ENCODE assay signal across 13 cellular contexts in genomic region chr5:14440223-14440597, GRCh38.
DNase-seq lines count a peak whose midpoint lies in the region; ATAC-seq, FAIRE-seq and TF ChIP-seq lines count a peak whose summit lies in the region.
"Had no signal": no experiment of that assay in that cellular context is flagged by ENCODE, and none has a peak within 500 bp of the region (broad histone marks: within the 10 kb centered on the region; RNA-seq: fewer than 3 reads in every experiment).

No MANE protein-coding gene starts in this region.

- FAIRE-seq in GM19239 (lab: Jason Lieb, UNC) = no peak

- no peak for DNase-seq in natural killer cell
- DNase-seq in GM19239 (ENCODE audit: insufficient read length, low spot score) = no peak
- no peak for DNase-seq in G401 (ENCODE audit: low spot score)
- DNase-seq in NCI-H2107 (lab: John Stamatoyannopoulos, UW) = no peak
- DNase-seq: CD8-positive, alpha-beta memory T cell; MV-4-11; NCI-H774 had no signal

- H3K36me3 Mint-ChIP-seq in natural killer cell = no peaks in the 10 kb centered on the region
- H3K36me3 Mint-ChIP-seq: CD8-positive, alpha-beta memory T cell had no signal

- H3K27ac ChIP-seq in HEK293 (ENCODE audit: extremely low read depth, low read depth, low read length) (peak overlapping the region; percentile 5; the same call in 1 of the 2 replicates), muscle layer of colon (ENCODE audit: low read depth, low read length) (peak overlapping the region; percentile 54), stomach smooth muscle (ENCODE audit: low read length) (peak overlapping the region; percentile 80)
- H3K27ac ChIP-seq: HL-60 had no signal

- H3K9me3 ChIP-seq in HEK293 (ENCODE audit: control insufficient read depth, insufficient read depth, low read depth, low read length) = no peaks in the 10 kb centered on the region
- no peaks in the 10 kb centered on the region for H3K9me3 ChIP-seq in endocrine pancreas (ENCODE audit: control insufficient read depth, low read length)
- no peaks in the 10 kb centered on the region for H3K9me3 ChIP-seq in muscle layer of colon (ENCODE audit: low read length)
- H3K9me3 ChIP-seq in stomach smooth muscle (ENCODE audit: control insufficient read depth in 2 of 2, low read length in 2 of 2) = no peaks in the 10 kb centered on the region

- H3K9ac ChIP-seq in endocrine pancreas (ENCODE audit: control insufficient read depth, insufficient read depth, low read length) (no peak overlapping the region), muscle layer of colon (ENCODE audit: low read length) (peak overlapping the region; percentile 5), stomach smooth muscle (ENCODE audit: low read length in 2 of 2) (peak overlapping the region; percentile 5 to 76)

- H3K4me3 ChIP-seq in HEK293 (ENCODE audit: low read depth, low read length) (no peak overlapping the region), endocrine pancreas (ENCODE audit: control insufficient read depth, insufficient read depth, low read length) (peak overlapping the region; percentile 48), muscle layer of colon (ENCODE audit: low read depth in 1 of 2, low read length in 2 of 2) (peak overlapping the region in 1 of 2 donors; percentile 78), stomach smooth muscle (ENCODE audit: low read length in 2 of 2) (peak overlapping the region; percentile 82 to 85)

- TF ChIP-seq CTCF in HEK293 (tag by site-specific recombination; IDR thresholded peaks at IDR 0.05) = no peak
- no peak for TF ChIP-seq CTCF in natural killer cell (IDR thresholded peaks at IDR 0.05)

- no peaks in the 10 kb centered on the region for H3K27me3 Mint-ChIP-seq in natural killer cell (ENCODE audit: low read depth in 2 of 2)

- no peak overlapping the region for H3K4me3 Mint-ChIP-seq in natural killer cell
- H3K4me3 Mint-ChIP-seq: CD8-positive, alpha-beta memory T cell; central memory CD8-positive, alpha-beta T cell had no signal

- POLR2A ChIA-PET in HEK293 (lab: Yijun Ruan, JAX) = no interaction called here

- H3K27ac Mint-ChIP-seq in natural killer cell = no peak overlapping the region

- H3K36me3 ChIP-seq in HEK293 (ENCODE audit: control insufficient read depth in 2 of 2, insufficient read depth in 1 of 2, low read length in 2 of 2) = peaks cover 0 to 12% of the 10 kb centered on the region in 2 experiments; a peak in 1 of 3 replicates
- no peaks in the 10 kb centered on the region for H3K36me3 ChIP-seq in endocrine pancreas (ENCODE audit: control insufficient read depth, insufficient read depth, low read length)
- no peaks in the 10 kb centered on the region for H3K36me3 ChIP-seq in muscle layer of colon (ENCODE audit: insufficient read depth, low read length)
- H3K36me3 ChIP-seq in stomach smooth muscle (ENCODE audit: control insufficient read depth in 2 of 2, insufficient read depth in 2 of 2, low read length in 2 of 2) = peaks cover 0 to 3% of the 10 kb centered on the region in 2 donors

- H3K4me1 ChIP-seq in HEK293 (ENCODE audit: control insufficient read depth, insufficient read depth, low read length) (peaks cover 37% of the 10 kb centered on the region), endocrine pancreas (ENCODE audit: control insufficient read depth, insufficient read depth, low read length) (peaks cover 13% of the 10 kb centered on the region), muscle layer of colon (ENCODE audit: insufficient read depth, low read length) (peaks cover 38% of the 10 kb centered on the region), stomach smooth muscle (ENCODE audit: control insufficient read depth, insufficient read depth, low read length) (peaks cover 22% of the 10 kb centered on the region)

- H3K9me3 Mint-ChIP-seq in natural killer cell = no peaks in the 10 kb centered on the region
- H3K9me3 Mint-ChIP-seq: CD8-positive, alpha-beta memory T cell; central memory CD8-positive, alpha-beta T cell had no signal

- intact Hi-C loops in natural killer cell (cut with micrococcal nuclease) = no loop called here

- no peak for ATAC-seq in natural killer cell

- CTCF ChIA-PET in HEK293 (lab: Yijun Ruan, JAX) = no interaction called here

- in situ Hi-C loops in G401 (cut with HindIII; ENCODE audit: low sequenced_read_pairs) = no loop called here

- H3K4me1 Mint-ChIP-seq in natural killer cell = peaks cover 0 to 16% of the 10 kb centered on the region in 2 donors

- no peaks in the 10 kb centered on the region for H3K27me3 ChIP-seq in endocrine pancreas (ENCODE audit: control insufficient read depth, insufficient read depth, low read length)
- H3K27me3 ChIP-seq in muscle layer of colon (ENCODE audit: control insufficient read depth in 1 of 2, insufficient read depth in 2 of 2, low read length in 2 of 2) = no peaks in the 10 kb centered on the region
- no peaks in the 10 kb centered on the region for H3K27me3 ChIP-seq in stomach smooth muscle (ENCODE audit: control insufficient read depth in 1 of 2, insufficient read depth in 2 of 2, low read length in 2 of 2)

TF ChIP-seq in HEK293, 187 proteins besides CTCF, POLR2A, EP300 and RAD21:
- no peak for TF ChIP-seq ZIC2 (tag by site-specific recombination; IDR thresholded peaks at IDR 0.05)
- TF ChIP-seq IKZF3 (tag by site-specific recombination; IDR thresholded peaks at IDR 0.05) = peak; percentile 69
- TF ChIP-seq, protein P1, sequence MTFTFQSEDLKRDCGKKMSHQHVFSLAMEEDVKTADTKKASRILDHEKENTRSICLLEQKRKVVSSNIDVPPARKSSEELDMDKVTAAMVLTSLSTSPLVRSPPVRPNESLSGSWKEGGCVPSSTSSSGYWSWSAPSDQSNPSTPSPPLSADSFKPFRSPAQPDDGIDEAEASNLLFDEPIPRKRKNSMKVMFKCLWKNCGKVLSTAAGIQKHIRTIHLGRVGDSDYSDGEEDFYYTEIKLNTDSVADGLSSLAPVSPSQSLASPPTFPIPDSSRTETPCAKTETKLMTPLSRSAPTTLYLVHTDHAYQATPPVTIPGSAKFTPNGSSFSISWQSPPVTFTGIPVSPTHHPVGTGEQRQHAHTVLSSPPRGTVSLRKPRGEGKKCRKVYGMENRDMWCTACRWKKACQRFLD (tag by site-specific recombination; IDR thresholded peaks at IDR 0.05) = no peak
- TF ChIP-seq REPIN1 (tag by site-specific recombination; IDR thresholded peaks at IDR 0.05; ENCODE audit: low read depth) = no peak

Comparison
In these comparisons a context has a peak if more than half of its experiments do, and no peak if none do; other contexts are left out.
1. H3K27ac ChIP-seq: peak in every context shown above with its lines; median percentile 80 in stomach smooth muscle; 54 in muscle layer of colon; 5 in HEK293.